ENCODE assay signal across 16 cellular contexts in genomic region chr6:329888-330691, GRCh38. TPM values are rescaled to one million over a fixed set of nuclear protein-coding genes. Genes with fewer than 3 reads are reported as not detected.
DNase-seq lines count a peak whose midpoint lies in the region; ATAC-seq and TF ChIP-seq lines count a peak whose summit lies in the region.
"Had no signal": no experiment of that assay in that cellular context is flagged by ENCODE, and none has a peak within 500 bp of the region (broad histone marks: within the 10 kb centered on the region; RNA-seq: fewer than 3 reads in every experiment).

No MANE protein-coding gene starts in this region.

- no peak overlapping the region for H3K4me2 ChIP-seq in mammary epithelial cell (ENCODE audit: insufficient read depth, low read depth, low read length)

- H3K27me3 ChIP-seq in mammary epithelial cell (ENCODE audit: insufficient read depth, low read length), result no peaks in the 10 kb centered on the region
- H3K27me3 ChIP-seq: adrenal gland had no signal

- no peak overlapping the region for H3K4me3 Mint-ChIP-seq in natural killer cell treated with Interleukin-12 subunit alpha and Interleukin-12 subunit beta and Interleukin-15 and Interleukin-18, amount 100 ng/mL, for 72 hours
- H3K4me3 Mint-ChIP-seq in natural killer cell, result no peak overlapping the region

- DNase-seq in natural killer cell treated with Interleukin-12 subunit alpha and Interleukin-12 subunit beta and Interleukin-15 and Interleukin-18, amount 100 ng/mL, for 72 hours (ENCODE audit: low spot score), result peak; percentile 23
- no peak for DNase-seq in natural killer cell
- peak; percentile 54 for DNase-seq in RPMI8226
- peak; percentile 43 for DNase-seq in iPS-NIHi11 (ENCODE audit: low spot score)
- no peak for DNase-seq in central memory CD4-positive, alpha-beta T cell
- no peak for DNase-seq in mammary epithelial cell
- DNase-seq: activated CD8-positive, alpha-beta memory T cell treated with anti-CD3 and anti-CD28 coated beads, Interleukin-2, amount 50 U/mL, for 4 hours; adrenal gland; effector CD4-positive, alpha-beta T cell; left colon; NCI-H1105; NCI-H524; SHP77 treated with DMSO at 0.1 percent for 48 hours; stimulated activated CD4-positive, alpha-beta T cell treated with anti-CD3 and anti-CD28 coated beads, Interleukin-12 subunit alpha, Interleukin-12 subunit beta, amount 100 ng/mL, for 4 hours had no signal

- ATAC-seq in natural killer cell treated with Interleukin-12 subunit alpha and Interleukin-12 subunit beta and Interleukin-15 and Interleukin-18, amount 100 ng/mL, for 72 hours, result no peak
- ATAC-seq in natural killer cell (no peak), HG02588 (IDR thresholded peaks at IDR 0.05; ENCODE audit: unreplicated experiment) (no peak), GM18505 (IDR thresholded peaks at IDR 0.05; ENCODE audit: unreplicated experiment) (no peak)

- H3K27ac ChIP-seq in mammary epithelial cell (ENCODE audit: insufficient read depth, low read depth, low read length), result no peak overlapping the region
- H3K27ac ChIP-seq: adrenal gland had no signal

- BruUV-seq in mammary epithelial cell (replicated peaks; lab: Mats Ljungman, UMichigan), result no TSS peak

- no peak overlapping the region for H3K9ac ChIP-seq in mammary epithelial cell (ENCODE audit: insufficient read depth, low read length)

- dilution Hi-C loops in mammary epithelial cell (cut with HindIII; ENCODE audit: low sequenced_read_pairs), result no loop called here

- intact Hi-C loops in natural killer cell (cut with micrococcal nuclease), result no loop called here
- intact Hi-C loops in mammary epithelial cell (cut with micrococcal nuclease), result no loop called here

- H2AFZ ChIP-seq in mammary epithelial cell (ENCODE audit: low read depth, low read length), result no peak overlapping the region

- H3K4me3 ChIP-seq in mammary epithelial cell (replicated peaks in 1 of 3; ENCODE audit: insufficient read depth in 1 of 3, low read depth in 2 of 3, low read length in 3 of 3), result no peak overlapping the region
- H3K4me3 ChIP-seq: adrenal gland had no signal

- no peaks in the 10 kb centered on the region for H3K27me3 Mint-ChIP-seq in natural killer cell treated with Interleukin-12 subunit alpha and Interleukin-12 subunit beta and Interleukin-15 and Interleukin-18, amount 100 ng/mL, for 72 hours
- peaks cover 0 to 3% of the 10 kb centered on the region in 2 donors for H3K27me3 Mint-ChIP-seq in natural killer cell (ENCODE audit: low read depth in 2 of 2)

- no peaks in the 10 kb centered on the region for H3K9me3 Mint-ChIP-seq in natural killer cell treated with Interleukin-12 subunit alpha and Interleukin-12 subunit beta and Interleukin-15 and Interleukin-18, amount 100 ng/mL, for 72 hours
- H3K9me3 Mint-ChIP-seq in natural killer cell, result no peaks in the 10 kb centered on the region

- no peaks in the 10 kb centered on the region for H4K20me1 ChIP-seq in mammary epithelial cell (ENCODE audit: insufficient read depth, low read length)

- H3K27ac Mint-ChIP-seq in natural killer cell treated with Interleukin-12 subunit alpha and Interleukin-12 subunit beta and Interleukin-15 and Interleukin-18, amount 100 ng/mL, for 72 hours, result no peak overlapping the region
- no peak overlapping the region for H3K27ac Mint-ChIP-seq in natural killer cell

- no peaks in the 10 kb centered on the region for H3K36me3 Mint-ChIP-seq in natural killer cell treated with Interleukin-12 subunit alpha and Interleukin-12 subunit beta and Interleukin-15 and Interleukin-18, amount 100 ng/mL, for 72 hours
- H3K36me3 Mint-ChIP-seq in natural killer cell, result no peaks in the 10 kb centered on the region

- no peak for TF ChIP-seq POLR2A in GM18505 (IDR thresholded peaks at IDR 0.05; ENCODE audit: borderline replicate concordance, extremely low read depth, insufficient read depth, insufficient read length)

- TF ChIP-seq CTCF in natural killer cell (IDR thresholded peaks at IDR 0.05) (no peak), mammary epithelial cell (conservative IDR thresholded peaks at IDR 0.05 in 1 of 2, IDR thresholded peaks at IDR 0.05 in 1 of 2; ENCODE audit: extremely low read depth in 1 of 2, insufficient read depth in 1 of 2, low read depth in 1 of 2, low read length in 2 of 2) (no peak)

- 81% methylated on average over 15 of the region's 15 CpGs for WGBS in mammary epithelial cell (ENCODE audit: low coverage, missing lambda C conversion rate)

- H3K9me3 ChIP-seq in mammary epithelial cell (replicated peaks; ENCODE audit: insufficient read depth, low read length), result no peaks in the 10 kb centered on the region
- H3K9me3 ChIP-seq: adrenal gland had no signal

- in situ Hi-C loops in mammary epithelial cell (cut with MboI; ENCODE audit: low sequenced_read_pairs in 2 of 2), result no loop called here

- H3K36me3 ChIP-seq in mammary epithelial cell (ENCODE audit: insufficient read depth, low read length), result no peaks in the 10 kb centered on the region
- H3K36me3 ChIP-seq: adrenal gland had no signal

- peaks cover 3% of the 10 kb centered on the region for H3K79me2 ChIP-seq in mammary epithelial cell (ENCODE audit: insufficient read depth, low read length)

- H3K4me1 ChIP-seq in mammary epithelial cell (ENCODE audit: insufficient read depth, low read length), result peaks cover 9% of the 10 kb centered on the region

- H3K4me1 Mint-ChIP-seq in natural killer cell treated with Interleukin-12 subunit alpha and Interleukin-12 subunit beta and Interleukin-15 and Interleukin-18, amount 100 ng/mL, for 72 hours (ENCODE audit: low read depth in 2 of 2), result peaks cover 0 to 8% of the 10 kb centered on the region in 2 donors
- peaks cover 8 to 15% of the 10 kb centered on the region in 2 donors for H3K4me1 Mint-ChIP-seq in natural killer cell

- CTCF ChIA-PET in mammary epithelial cell (lab: Charles Lee; ENCODE audit: low non-redundant PET), result no interaction called here

RNA-seq across cellular contexts. Expression of gene DUSP22, which starts 37.8 kb away (rescaled TPM):
- total RNA-seq in natural killer cell treated with Interleukin-12 subunit alpha and Interleukin-12 subunit beta and Interleukin-15 and Interleukin-18, amount 100 ng/mL, for 72 hours, result 10 to 100 TPM; 45.2 to 45.3 TPM
- total RNA-seq in natural killer cell, result 10 to 100 TPM; 50.4 to 61.5 (median 56.6) TPM
- total RNA-seq in mammary epithelial cell, result 10 to 100 TPM; 21.5 to 28.2 TPM
- polyA plus RNA-seq in mammary epithelial cell, result 16.4 TPM
- 5.0 TPM for polyA minus RNA-seq in mammary epithelial cell

Comparison
In these comparisons a context has a peak if more than half of its experiments do, and no peak if none do; other contexts are left out.
1. DNase-seq: peak in natural killer cell treated with Interleukin-12 subunit alpha and Interleukin-12 subunit beta and Interleukin-15 and Interleukin-18, amount 100 ng/mL, for 72 hours (single experiment), RPMI8226 (single experiment) and iPS-NIHi11 (single experiment); none in natural killer cell (single experiment), central memory CD4-positive, alpha-beta T cell (single experiment) and mammary epithelial cell (single experiment).